8 cellular contexts compared by ENCODE assay signal in genomic region chr11:34250732-34251639, GRCh38.
DNase-seq lines count a peak whose midpoint lies in the region; ATAC-seq, FAIRE-seq and TF ChIP-seq lines count a peak whose summit lies in the region.

No MANE protein-coding gene starts in this region.

- H3K9me3 ChIP-seq in esophagus muscularis mucosa (no peaks in the 10 kb centered on the region), suprapubic skin (no peaks in the 10 kb centered on the region)

- ATAC-seq in HG02759 (IDR thresholded peaks at IDR 0.05; ENCODE audit: unreplicated experiment), result peak; percentile 86

- WGBS in esophagus muscularis mucosa, result 66% methylated on average over 9 of the region's 11 CpGs
- WGBS in suprapubic skin, result 20% methylated on average over 11 of the region's 11 CpGs

- no peak for TF ChIP-seq EP300 in esophagus muscularis mucosa (IDR thresholded peaks at IDR 0.05)
- TF ChIP-seq EP300 in suprapubic skin (IDR thresholded peaks at IDR 0.05), result no peak

- H3K4me3 ChIP-seq in esophagus muscularis mucosa, result peak overlapping the region in 3 of 4 donors; percentile 12 to 35 (median 13)
- peak overlapping the region; percentile 17 for H3K4me3 ChIP-seq in suprapubic skin

- H3K36me3 ChIP-seq in esophagus muscularis mucosa (no peaks in the 10 kb centered on the region), suprapubic skin (no peaks in the 10 kb centered on the region)

- peak; percentile 36 for FAIRE-seq in GM18507 (lab: Jason Lieb, UNC)

- DNase-seq in GM18507 (ENCODE audit: extremely low spot score, insufficient read length, low read depth) (no peak), NCI-H460 (ENCODE audit: extremely low read depth, low read depth) (peak; percentile 64), esophagus muscularis mucosa (ENCODE audit: extremely low spot score) (no peak), nucleus accumbens (lab: John Stamatoyannopoulos, UW) (peak in 47 of 56 donors; percentile 7 to 82 (median 42)), suprapubic skin (ENCODE audit: low spot score in 2 of 2) (no peak), NCI-H524 (lab: John Stamatoyannopoulos, UW) (no peak)
- peak; percentile 58 for DNase-seq in activated CD8-positive, alpha-beta memory T cell treated with anti-CD3 and anti-CD28 coated beads, Interleukin-2, amount 50 U/mL, for 1 hour (ENCODE audit: extremely low read depth)

- peak overlapping the region in 2 of 4 donors; percentile 20 to 48 for H3K27ac ChIP-seq in esophagus muscularis mucosa (replicated peaks in 1 of 4)
- H3K27ac ChIP-seq in suprapubic skin, result peak overlapping the region; percentile 47

- TF ChIP-seq CTCF in esophagus muscularis mucosa (IDR thresholded peaks at IDR 0.05), result no peak
- no peak for TF ChIP-seq CTCF in suprapubic skin (IDR thresholded peaks at IDR 0.05)

- H3K27me3 ChIP-seq in esophagus muscularis mucosa (no peaks in the 10 kb centered on the region), suprapubic skin (no peaks in the 10 kb centered on the region)

- intact Hi-C loops in esophagus muscularis mucosa (cut with DNase I), result no loop called here

- H3K4me1 ChIP-seq in esophagus muscularis mucosa (peaks cover 6 to 19% (median 14%) of the 10 kb centered on the region in 4 donors), suprapubic skin (peaks cover 24% of the 10 kb centered on the region)

- no peak for TF ChIP-seq POLR2A in esophagus muscularis mucosa (IDR thresholded peaks at IDR 0.05; ENCODE audit: low read depth)
- TF ChIP-seq POLR2A in suprapubic skin (IDR thresholded peaks at IDR 0.05), result no peak

Comparison
In these comparisons a context has a peak if more than half of its experiments do, and no peak if none do; other contexts are left out.
1. DNase-seq: peak in NCI-H460 (single experiment), activated CD8-positive, alpha-beta memory T cell treated with anti-CD3 and anti-CD28 coated beads, Interleukin-2, amount 50 U/mL, for 1 hour (single experiment) and nucleus accumbens (47 of 56); none in GM18507 (single experiment), esophagus muscularis mucosa (single experiment), suprapubic skin (0 of 2) and NCI-H524 (0 of 2).